In the genomic region with DNA sequence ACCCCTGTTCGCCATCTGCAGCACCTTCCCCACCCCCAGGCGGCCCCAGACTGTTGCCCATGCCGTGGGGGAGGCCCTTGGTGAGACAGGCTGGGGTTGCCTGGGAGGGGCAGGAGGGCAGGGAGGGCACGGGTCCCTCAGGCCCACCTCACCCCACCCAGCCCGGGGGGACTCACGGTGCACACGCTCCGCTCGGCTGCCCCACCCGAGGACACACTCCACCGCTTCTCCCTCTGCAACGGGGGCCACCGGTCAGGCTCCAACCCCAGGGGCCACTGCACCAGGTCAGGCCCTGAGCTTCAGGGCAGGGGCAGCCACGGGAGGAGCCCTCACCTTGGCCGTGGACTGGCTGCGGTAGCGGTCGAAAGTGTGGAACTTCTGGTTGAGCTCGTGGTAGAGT, we compare ENCODE assay signal across 37 cellular contexts. TPM values are rescaled to one million over a fixed set of nuclear protein-coding genes. Genes with fewer than 3 reads are reported as not detected.
"Had no signal": no experiment of that assay in that cellular context is flagged by ENCODE, and none has a peak within 500 bp of the region (broad histone marks: within the 10 kb centered on the region; RNA-seq: fewer than 3 reads in every experiment).

No MANE protein-coding gene starts in this region.

- H3K27me3 Mint-ChIP-seq: activated CD4-positive, alpha-beta memory T cell treated with anti-CD3 and anti-CD28 coated beads for 36 hours; activated CD8-positive, alpha-beta T cell treated with anti-CD3 and anti-CD28 coated beads for 36 hours; activated naive CD8-positive, alpha-beta T cell treated with anti-CD3 and anti-CD28 coated beads for 36 hours; activated T-helper 17 cell treated with anti-CD3 and anti-CD28 coated beads, Interleukin-2, amount 50 U/mL, for 72 hours had no signal

- H3K36me3 Mint-ChIP-seq: activated CD4-positive, alpha-beta memory T cell treated with anti-CD3 and anti-CD28 coated beads for 36 hours; activated naive CD4-positive, alpha-beta T cell treated with anti-CD3 and anti-CD28 coated beads, Interleukin-2, amount 50 U/mL, for 72 hours; activated naive CD8-positive, alpha-beta T cell treated with anti-CD3 and anti-CD28 coated beads for 36 hours had no signal

- H3K4me1 Mint-ChIP-seq: activated B cell treated with CpG ODN at 0.5 μM for 24 hours; activated CD4-positive, alpha-beta T cell treated with anti-CD3 and anti-CD28 coated beads, Interleukin-2, amount 10 ng/mL, durations not matched to agents 24 days and 14 days; activated naive CD8-positive, alpha-beta T cell treated with anti-CD3 and anti-CD28 coated beads for 36 hours had no signal

- H3K9me3 ChIP-seq: adrenal gland, body of pancreas, breast epithelium had no signal

- H3K4me3 ChIP-seq: adrenal gland, body of pancreas, breast epithelium had no signal

- ATAC-seq: activated CD8-positive, alpha-beta T cell treated with anti-CD3 and anti-CD28 coated beads for 36 hours; activated naive CD4-positive, alpha-beta T cell treated with anti-CD3 and anti-CD28 coated beads, Interleukin-2, amount 50 U/mL, for 72 hours; activated T-cell treated with anti-CD3 and anti-CD28 coated beads, Interleukin-2, amount 50 U/mL, for 4 hours; activated T-cell treated with anti-CD3 and anti-CD28 coated beads, Interleukin-2, amount 50 U/mL, for 72 hours; activated T-helper 17 cell treated with anti-CD3 and anti-CD28 coated beads, Interleukin-2, amount 50 U/mL, for 72 hours; body of pancreas had no signal

- H3K27ac Mint-ChIP-seq: activated B cell treated with CpG ODN at 0.5 μM for 24 hours; activated CD4-positive, alpha-beta memory T cell treated with anti-CD3 and anti-CD28 coated beads for 36 hours; activated CD4-positive, alpha-beta T cell treated with anti-CD3 and anti-CD28 coated beads, Interleukin-2, amount 10 ng/mL, durations not matched to agents 24 days and 14 days; activated CD8-positive, alpha-beta T cell treated with anti-CD3 and anti-CD28 coated beads for 36 hours; activated naive CD4-positive, alpha-beta T cell treated with anti-CD3 and anti-CD28 coated beads for 36 hours; activated naive CD4-positive, alpha-beta T cell treated with anti-CD3 and anti-CD28 coated beads, Interleukin-2, amount 50 U/mL, for 72 hours; activated T-cell treated with anti-CD3 and anti-CD28 coated beads, Interleukin-2, amount 50 U/mL, for 72 hours; activated T-helper 1 cell treated with anti-CD3 and anti-CD28 coated beads, Interleukin-12 subunit alpha, Interleukin-12 subunit beta, Interleukin-2, Interleukin-4 antibody, amounts not matched to agents 30 ng/mL and 10 ng/mL and 1 ng/mL, durations not matched to agents 14 hours and 24 hours and 36 hours; activated T-helper 17 cell treated with anti-CD3 and anti-CD28 coated beads, Interleukin-2, amount 50 U/mL, for 72 hours; T-helper 1 cell treated with Interleukin-12 subunit alpha and Interleukin-12 subunit beta and Interleukin-4 antibody, amounts not matched to agents 30 μg/mL and 1 μg/mL, for 36 hours; T-helper 2 cell treated with Interferon-gamma antibody and Interleukin-4, amounts not matched to agents 5 μg/mL and 100 μg/mL, for 36 hours had no signal

- DNase-seq: activated B cell treated with CpG ODN at 0.5 μM for 24 hours; activated CD4-positive, alpha-beta memory T cell treated with anti-CD3 and anti-CD28 coated beads for 36 hours; activated CD4-positive, alpha-beta T cell treated with anti-CD3 and anti-CD28 coated beads for 4 hours; activated CD4-positive, alpha-beta T cell treated with anti-CD3 and anti-CD28 coated beads, Interleukin-2, amount 10 ng/mL, durations not matched to agents 24 days and 14 days; activated CD4-positive, alpha-beta T cell treated with anti-CD3 and anti-CD28 coated beads, Interleukin-2, amount 50 U/mL, for 1 hour; activated CD4-positive, alpha-beta T cell treated with anti-CD3 and anti-CD28 coated beads, Interleukin-2, amount 50 U/mL, for 4 hours; activated CD4-positive, CD25-positive, alpha-beta regulatory T cell treated with anti-CD3 and anti-CD28 coated beads, Interleukin-2, amount 50 U/mL, for 72 hours; activated CD8-positive, alpha-beta memory T cell treated with anti-CD3 and anti-CD28 coated beads, Interleukin-2, amount 50 U/mL, for 4 hours; activated CD8-positive, alpha-beta T cell treated with anti-CD3 and anti-CD28 coated beads for 36 hours; activated effector memory CD4-positive, alpha-beta T cell treated with anti-CD3 and anti-CD28 coated beads, Interleukin-2, amount 50 U/mL, for 16 hours; activated gamma-delta T cell treated with Interleukin-2 at 50 U/mL for 16 hours; activated naive CD4-positive, alpha-beta T cell; activated naive CD4-positive, alpha-beta T cell treated with anti-CD3 and anti-CD28 coated beads for 36 hours; activated naive CD4-positive, alpha-beta T cell treated with anti-CD3 and anti-CD28 coated beads, Interleukin-2, amount 50 U/mL, for 16 hours; activated naive CD8-positive, alpha-beta T cell treated with anti-CD3 and anti-CD28 coated beads for 36 hours; activated T-cell treated with anti-CD3 and anti-CD28 coated beads for 4 hours; activated T-cell treated with anti-CD3 and anti-CD28 coated beads, Interleukin-2, amount 50 U/mL, for 1 hour; activated T-cell treated with anti-CD3 and anti-CD28 coated beads, Interleukin-2, amount 50 U/mL, for 4 hours; activated T-cell treated with anti-CD3 and anti-CD28 coated beads, Interleukin-2, amount 50 U/mL, for 72 hours; adrenal gland; amniotic stem cell; aorta; body of pancreas; brain microvascular endothelial cell; central memory CD4-positive, alpha-beta T cell; cerebellar nuclear complex; T-helper 1 cell; T-helper 2 cell; T-helper 9 cell had no signal

- H3K9me3 Mint-ChIP-seq: activated B cell treated with CpG ODN at 0.5 μM for 24 hours; activated CD4-positive, alpha-beta memory T cell treated with anti-CD3 and anti-CD28 coated beads for 36 hours; activated CD4-positive, alpha-beta T cell treated with anti-CD3 and anti-CD28 coated beads, Interleukin-2, amount 10 ng/mL, durations not matched to agents 24 days and 14 days; activated CD8-positive, alpha-beta T cell treated with anti-CD3 and anti-CD28 coated beads for 36 hours; activated naive CD4-positive, alpha-beta T cell treated with anti-CD3 and anti-CD28 coated beads for 36 hours; activated naive CD4-positive, alpha-beta T cell treated with anti-CD3 and anti-CD28 coated beads, Interleukin-2, amount 50 U/mL, for 72 hours; activated naive CD8-positive, alpha-beta T cell treated with anti-CD3 and anti-CD28 coated beads for 36 hours; activated T-cell treated with anti-CD3 and anti-CD28 coated beads, Interleukin-2, amount 50 U/mL, for 4 hours; activated T-cell treated with anti-CD3 and anti-CD28 coated beads, Interleukin-2, amount 50 U/mL, for 72 hours; activated T-helper 1 cell treated with anti-CD3 and anti-CD28 coated beads, Interleukin-12 subunit alpha, Interleukin-12 subunit beta, Interleukin-2, Interleukin-4 antibody, amounts not matched to agents 30 ng/mL and 10 ng/mL and 1 ng/mL, durations not matched to agents 14 hours and 24 hours and 36 hours; activated T-helper 17 cell treated with anti-CD3 and anti-CD28 coated beads, Interleukin-2, amount 50 U/mL, for 72 hours; T-helper 1 cell treated with Interleukin-12 subunit alpha and Interleukin-12 subunit beta and Interleukin-4 antibody, amounts not matched to agents 30 μg/mL and 1 μg/mL, for 36 hours; T-helper 2 cell treated with Interferon-gamma antibody and Interleukin-4, amounts not matched to agents 5 μg/mL and 100 μg/mL, for 36 hours had no signal

- H3K4me3 Mint-ChIP-seq: activated B cell treated with CpG ODN at 0.5 μM for 24 hours; activated CD4-positive, alpha-beta memory T cell treated with anti-CD3 and anti-CD28 coated beads for 36 hours; activated CD4-positive, alpha-beta T cell treated with anti-CD3 and anti-CD28 coated beads, Interleukin-2, amount 10 ng/mL, durations not matched to agents 24 days and 14 days; activated CD8-positive, alpha-beta T cell treated with anti-CD3 and anti-CD28 coated beads for 36 hours; activated naive CD4-positive, alpha-beta T cell treated with anti-CD3 and anti-CD28 coated beads for 36 hours; activated naive CD8-positive, alpha-beta T cell treated with anti-CD3 and anti-CD28 coated beads for 36 hours; activated T-cell treated with anti-CD3 and anti-CD28 coated beads, Interleukin-2, amount 50 U/mL, for 4 hours; activated T-cell treated with anti-CD3 and anti-CD28 coated beads, Interleukin-2, amount 50 U/mL, for 72 hours; activated T-helper 1 cell treated with anti-CD3 and anti-CD28 coated beads, Interleukin-12 subunit alpha, Interleukin-12 subunit beta, Interleukin-2, Interleukin-4 antibody, amounts not matched to agents 30 ng/mL and 10 ng/mL and 1 ng/mL, durations not matched to agents 14 hours and 24 hours and 36 hours; activated T-helper 17 cell treated with anti-CD3 and anti-CD28 coated beads, Interleukin-2, amount 50 U/mL, for 72 hours; T-helper 1 cell treated with Interleukin-12 subunit alpha and Interleukin-12 subunit beta and Interleukin-4 antibody, amounts not matched to agents 30 μg/mL and 1 μg/mL, for 36 hours; T-helper 2 cell treated with Interferon-gamma antibody and Interleukin-4, amounts not matched to agents 5 μg/mL and 100 μg/mL, for 36 hours had no signal

- H3K27me3 ChIP-seq: adrenal gland, brain microvascular endothelial cell, breast epithelium had no signal

- H3K4me1 ChIP-seq: adrenal gland, body of pancreas, breast epithelium had no signal

- H3K27ac ChIP-seq: adrenal gland, body of pancreas, brain microvascular endothelial cell, breast epithelium, VCaP had no signal

- H3K36me3 ChIP-seq: adrenal gland, brain microvascular endothelial cell, breast epithelium had no signal

RNA-seq across cellular contexts. Expression of a gene that starts 24.0 kb away (rescaled TPM):
- total RNA-seq: activated CD4-positive, alpha-beta T cell treated with anti-CD3 and anti-CD28 coated beads, Interleukin-2, amount 10 ng/mL, durations not matched to agents 24 days and 14 days; activated CD8-positive, alpha-beta memory T cell treated with anti-CD3 and anti-CD28 coated beads for 36 hours; activated T-helper 1 cell treated with anti-CD3 and anti-CD28 coated beads, Interleukin-12 subunit alpha, Interleukin-12 subunit beta, Interleukin-2, Interleukin-4 antibody, amounts not matched to agents 30 ng/mL and 10 ng/mL and 1 ng/mL, durations not matched to agents 14 hours and 24 hours and 36 hours; activated T-helper 17 cell treated with anti-CD3 and anti-CD28 coated beads, Interleukin-2, amount 50 U/mL, for 72 hours had no signal
